1 cellular context compared by ENCODE assay signal in genomic region chr3:48435774-48436476, GRCh38.
TF ChIP-seq lines count a peak whose summit lies in the region.

No MANE protein-coding gene starts in this region.

TF ChIP-seq in GM12878, 131 proteins besides CTCF, POLR2A, EP300 and RAD21 (continues in another document):
- TF ChIP-seq SPI1 (IDR thresholded peaks at IDR 0.05; ENCODE audit: borderline replicate concordance, insufficient read depth, low read depth, low read length) (peak; percentile 32; the same call in 1 of the 2 replicates), IKZF1 (conservative IDR thresholded peaks at IDR 0.05) (peak; percentile 82), SUZ12 (IDR thresholded peaks at IDR 0.05; ENCODE audit: unreplicated experiment) (no peak), RELA (IDR thresholded peaks at IDR 0.05; ENCODE audit: borderline replicate concordance, partially characterized antibody) (peak; percentile 43), BRCA1 (IDR thresholded peaks at IDR 0.05; ENCODE audit: low read depth, low read length) (no peak), NR2C2 (IDR thresholded peaks at IDR 0.05; ENCODE audit: borderline replicate concordance, control insufficient read depth, insufficient read length, low read depth) (no peak), SREBF2 (IDR thresholded peaks at IDR 0.05; ENCODE audit: low read length) (no peak), SMARCA5 (IDR thresholded peaks at IDR 0.05) (peak; percentile 93; the same call in 1 of the 2 replicates), POLR2AphosphoS2 (IDR thresholded peaks at IDR 0.05; ENCODE audit: low read depth, low read length) (no peak), ATF3 (IDR thresholded peaks at IDR 0.05; ENCODE audit: borderline replicate concordance, extremely low read depth, low read depth, low read length) (peak; percentile 67; the same call in 1 of the 2 replicates), YBX1 (IDR thresholded peaks at IDR 0.05) (no peak), IRF5 (IDR thresholded peaks at IDR 0.05; ENCODE audit: borderline replicate concordance) (no peak), NRF1 (conservative IDR thresholded peaks at IDR 0.05; ENCODE audit: low read depth, low read length) (no peak), SIX5 (IDR thresholded peaks at IDR 0.05; ENCODE audit: low read depth, low read length, severe bottlenecking) (no peak), MEF2B (IDR thresholded peaks at IDR 0.05; ENCODE audit: partially characterized antibody, poor library complexity, severe bottlenecking) (no peak), ZNF24 (IDR thresholded peaks at IDR 0.05) (no peak), ATF2 (IDR thresholded peaks at IDR 0.05; ENCODE audit: low read length) (no peak), RFX5 (IDR thresholded peaks at IDR 0.05; ENCODE audit: low read depth, low read length) (no peak), ZNF622 (IDR thresholded peaks at IDR 0.05) (no peak), IKZF2 (IDR thresholded peaks at IDR 0.05) (peak; percentile 58 to 72; a peak in 3 of 4 replicates), PAX5 (IDR thresholded peaks at IDR 0.05; ENCODE audit: borderline replicate concordance, low read depth, low read length) (no peak), NKRF (conservative IDR thresholded peaks at IDR 0.05) (no peak), ESRRA (IDR thresholded peaks at IDR 0.05; ENCODE audit: low read length) (0 out of 2 replicates have a peak, but pooled peaks have one; percentile 61), WRNIP1 (IDR thresholded peaks at IDR 0.05; ENCODE audit: borderline replicate concordance, low read depth, low read length) (peak; percentile 94; the same call in 1 of the 2 replicates), EZH2 (IDR thresholded peaks at IDR 0.05; ENCODE audit: borderline replicate concordance, control insufficient read depth, low read depth, low read length) (no peak), SRF (IDR thresholded peaks at IDR 0.05; ENCODE audit: low read depth in 2 of 2, low read length in 2 of 2) (0 out of 4 replicates have a peak, but pooled peaks of 1 of the 2 experiments have one; percentile 38), SMAD1 (IDR thresholded peaks at IDR 0.05; ENCODE audit: low read depth, partially characterized antibody) (no peak), MAX (IDR thresholded peaks at IDR 0.05; ENCODE audit: low read depth, low read length) (no peak), SMC3 (IDR thresholded peaks at IDR 0.05; ENCODE audit: borderline replicate concordance, low read length) (peak; percentile 100), ASH2L (IDR thresholded peaks at IDR 0.05; ENCODE audit: borderline replicate concordance, low read depth) (no peak), PAX8 (IDR thresholded peaks at IDR 0.05) (no peak), RUNX3 (IDR thresholded peaks at IDR 0.05; ENCODE audit: low read length) (peak; percentile 84), MXI1 (IDR thresholded peaks at IDR 0.05; ENCODE audit: low read depth, low read length) (0 out of 2 replicates have a peak, but pooled peaks have one; percentile 16), KAT2A (conservative IDR thresholded peaks at IDR 0.05; ENCODE audit: control insufficient read depth, low read depth, low read length) (no peak), HDAC6 (IDR thresholded peaks at IDR 0.05; ENCODE audit: unreplicated experiment) (no peak), SP1 (IDR thresholded peaks at IDR 0.05; ENCODE audit: low read depth, low read length) (no peak), PML (IDR thresholded peaks at IDR 0.05; ENCODE audit: low read length) (no peak), KLF5 (IDR thresholded peaks at IDR 0.05; ENCODE audit: partially characterized antibody) (peak; percentile 55), NBN (IDR thresholded peaks at IDR 0.05) (peak; percentile 85), RCOR1 (conservative IDR thresholded peaks at IDR 0.05; ENCODE audit: low read depth, low read length) (no peak), CREB1 (IDR thresholded peaks at IDR 0.05; ENCODE audit: low read depth) (peak; percentile 54; the same call in 1 of the 2 replicates), ZBTB40 (IDR thresholded peaks at IDR 0.05; ENCODE audit: borderline replicate concordance) (no peak; the same call in 1 of the 2 replicates), NR2F1 (conservative IDR thresholded peaks at IDR 0.05) (no peak), RB1 (IDR thresholded peaks at IDR 0.05; ENCODE audit: borderline replicate concordance) (peak; percentile 86; the same call in 1 of the 2 replicates), ZBED1 (IDR thresholded peaks at IDR 0.05; ENCODE audit: borderline replicate concordance) (no peak), CBFB (IDR thresholded peaks at IDR 0.05; ENCODE audit: low read depth) (no peak), CHD4 (IDR thresholded peaks at IDR 0.05) (no peak), TARDBP (IDR thresholded peaks at IDR 0.05; ENCODE audit: borderline replicate concordance) (no peak)
- TF ChIP-seq, protein P1, sequence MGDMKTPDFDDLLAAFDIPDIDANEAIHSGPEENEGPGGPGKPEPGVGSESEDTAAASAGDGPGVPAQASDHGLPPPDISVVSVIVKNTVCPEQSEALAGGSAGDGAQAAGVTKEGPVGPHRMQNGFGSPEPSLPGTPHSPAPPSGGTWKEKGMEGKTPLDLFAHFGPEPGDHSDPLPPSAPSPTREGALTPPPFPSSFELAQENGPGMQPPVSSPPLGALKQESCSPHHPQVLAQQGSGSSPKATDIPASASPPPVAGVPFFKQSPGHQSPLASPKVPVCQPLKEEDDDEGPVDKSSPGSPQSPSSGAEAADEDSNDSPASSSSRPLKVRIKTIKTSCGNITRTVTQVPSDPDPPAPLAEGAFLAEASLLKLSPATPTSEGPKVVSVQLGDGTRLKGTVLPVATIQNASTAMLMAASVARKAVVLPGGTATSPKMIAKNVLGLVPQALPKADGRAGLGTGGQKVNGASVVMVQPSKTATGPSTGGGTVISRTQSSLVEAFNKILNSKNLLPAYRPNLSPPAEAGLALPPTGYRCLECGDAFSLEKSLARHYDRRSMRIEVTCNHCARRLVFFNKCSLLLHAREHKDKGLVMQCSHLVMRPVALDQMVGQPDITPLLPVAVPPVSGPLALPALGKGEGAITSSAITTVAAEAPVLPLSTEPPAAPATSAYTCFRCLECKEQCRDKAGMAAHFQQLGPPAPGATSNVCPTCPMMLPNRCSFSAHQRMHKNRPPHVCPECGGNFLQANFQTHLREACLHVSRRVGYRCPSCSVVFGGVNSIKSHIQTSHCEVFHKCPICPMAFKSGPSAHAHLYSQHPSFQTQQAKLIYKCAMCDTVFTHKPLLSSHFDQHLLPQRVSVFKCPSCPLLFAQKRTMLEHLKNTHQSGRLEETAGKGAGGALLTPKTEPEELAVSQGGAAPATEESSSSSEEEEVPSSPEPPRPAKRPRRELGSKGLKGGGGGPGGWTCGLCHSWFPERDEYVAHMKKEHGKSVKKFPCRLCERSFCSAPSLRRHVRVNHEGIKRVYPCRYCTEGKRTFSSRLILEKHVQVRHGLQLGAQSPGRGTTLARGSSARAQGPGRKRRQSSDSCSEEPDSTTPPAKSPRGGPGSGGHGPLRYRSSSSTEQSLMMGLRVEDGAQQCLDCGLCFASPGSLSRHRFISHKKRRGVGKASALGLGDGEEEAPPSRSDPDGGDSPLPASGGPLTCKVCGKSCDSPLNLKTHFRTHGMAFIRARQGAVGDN (IDR thresholded peaks at IDR 0.05), result no peak
- TF ChIP-seq, protein P2, sequence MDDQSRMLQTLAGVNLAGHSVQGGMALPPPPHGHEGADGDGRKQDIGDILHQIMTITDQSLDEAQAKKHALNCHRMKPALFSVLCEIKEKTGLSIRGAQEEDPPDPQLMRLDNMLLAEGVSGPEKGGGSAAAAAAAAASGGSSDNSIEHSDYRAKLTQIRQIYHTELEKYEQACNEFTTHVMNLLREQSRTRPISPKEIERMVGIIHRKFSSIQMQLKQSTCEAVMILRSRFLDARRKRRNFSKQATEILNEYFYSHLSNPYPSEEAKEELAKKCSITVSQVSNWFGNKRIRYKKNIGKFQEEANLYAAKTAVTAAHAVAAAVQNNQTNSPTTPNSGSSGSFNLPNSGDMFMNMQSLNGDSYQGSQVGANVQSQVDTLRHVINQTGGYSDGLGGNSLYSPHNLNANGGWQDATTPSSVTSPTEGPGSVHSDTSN (IDR thresholded peaks at IDR 0.05; ENCODE audit: insufficient replicate concordance, low read depth, low read length), result no peak
- TF ChIP-seq, protein P3, sequence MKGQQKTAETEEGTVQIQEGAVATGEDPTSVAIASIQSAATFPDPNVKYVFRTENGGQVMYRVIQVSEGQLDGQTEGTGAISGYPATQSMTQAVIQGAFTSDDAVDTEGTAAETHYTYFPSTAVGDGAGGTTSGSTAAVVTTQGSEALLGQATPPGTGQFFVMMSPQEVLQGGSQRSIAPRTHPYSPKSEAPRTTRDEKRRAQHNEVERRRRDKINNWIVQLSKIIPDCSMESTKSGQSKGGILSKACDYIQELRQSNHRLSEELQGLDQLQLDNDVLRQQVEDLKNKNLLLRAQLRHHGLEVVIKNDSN (IDR thresholded peaks at IDR 0.05; ENCODE audit: borderline replicate concordance, extremely low read length, insufficient read depth, low read depth, low read length), result no peak
- TF ChIP-seq, protein P4, sequence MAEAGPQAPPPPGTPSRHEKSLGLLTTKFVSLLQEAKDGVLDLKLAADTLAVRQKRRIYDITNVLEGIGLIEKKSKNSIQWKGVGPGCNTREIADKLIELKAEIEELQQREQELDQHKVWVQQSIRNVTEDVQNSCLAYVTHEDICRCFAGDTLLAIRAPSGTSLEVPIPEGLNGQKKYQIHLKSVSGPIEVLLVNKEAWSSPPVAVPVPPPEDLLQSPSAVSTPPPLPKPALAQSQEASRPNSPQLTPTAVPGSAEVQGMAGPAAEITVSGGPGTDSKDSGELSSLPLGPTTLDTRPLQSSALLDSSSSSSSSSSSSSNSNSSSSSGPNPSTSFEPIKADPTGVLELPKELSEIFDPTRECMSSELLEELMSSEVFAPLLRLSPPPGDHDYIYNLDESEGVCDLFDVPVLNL (IDR thresholded peaks at IDR 0.05; ENCODE audit: low read depth, low read length), result 0 out of 2 replicates have a peak, but pooled peaks have one; percentile 31
